In the genomic region with DNA sequence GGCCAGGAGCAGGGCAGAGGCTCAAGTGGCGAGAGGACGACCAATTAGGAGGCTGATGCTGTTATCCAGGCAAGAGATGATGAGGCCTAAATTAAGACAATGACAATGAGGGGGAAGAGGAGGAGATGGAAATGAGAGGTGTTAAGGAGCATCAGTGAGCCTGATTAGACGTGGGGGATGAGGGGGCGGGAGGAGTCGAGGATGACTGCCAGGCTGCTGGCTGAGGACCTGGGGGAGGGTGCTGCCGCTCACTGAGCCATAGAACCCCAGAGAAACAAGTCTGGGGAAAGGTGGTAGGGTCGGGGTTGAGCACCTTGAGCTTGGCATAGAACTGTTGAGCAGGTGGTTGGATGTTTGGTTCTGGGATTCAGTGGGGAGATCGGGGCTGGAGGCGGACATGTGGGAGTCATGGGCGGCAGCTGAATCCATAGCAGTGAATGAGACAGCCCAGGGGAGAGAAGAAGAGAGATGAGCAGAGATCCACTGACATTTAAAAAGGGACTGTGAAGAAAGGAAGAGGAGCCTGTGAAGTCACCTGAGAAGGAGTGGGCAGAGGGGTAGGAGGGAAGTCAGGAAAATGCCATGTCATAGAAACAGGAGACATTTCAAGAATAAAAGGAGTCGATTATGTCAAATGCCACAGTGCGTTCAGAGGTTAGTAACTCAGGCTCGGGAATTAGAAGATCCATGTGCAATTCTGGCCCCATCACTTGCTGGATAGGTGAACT, we compare ENCODE assay signal across 28 cellular contexts. TPM values are rescaled to one million over a fixed set of nuclear protein-coding genes. Genes with fewer than 3 reads are reported as not detected.
"Had no signal": no experiment of that assay in that cellular context is flagged by ENCODE, and none has a peak within 500 bp of the region (broad histone marks: within the 10 kb centered on the region; RNA-seq: fewer than 3 reads in every experiment).

No MANE protein-coding gene starts in this region.

- H3K4me3 Mint-ChIP-seq: dendritic cell treated with granulocyte-macrophage colony-stimulating factor and Interleukin-4, amounts not matched to agents 40 ng/mL and 50 ng/mL, for 4 days; natural killer cell; stimulated activated naive CD8-positive, alpha-beta T cell treated with anti-CD3 and anti-CD28 coated beads, Interleukin-15, amount 100 ng/mL, for 72 hours had no signal

- H3K36me3 Mint-ChIP-seq: natural killer cell had no signal

- H3K27ac Mint-ChIP-seq: dendritic cell treated with granulocyte-macrophage colony-stimulating factor and Interleukin-4, amounts not matched to agents 40 ng/mL and 50 ng/mL, for 4 days; natural killer cell; progenitor cell of endocrine pancreas; stimulated activated naive CD8-positive, alpha-beta T cell treated with anti-CD3 and anti-CD28 coated beads, Interleukin-15, amount 100 ng/mL, for 72 hours had no signal

- H3K27ac ChIP-seq: esophagus muscularis mucosa, foreskin keratinocyte, gastroesophageal sphincter, heart right ventricle, lower lobe of right lung, neutrophil, parathyroid adenoma, right atrium auricular region, suprapubic skin, thyroid gland, vagina had no signal

- DNase-seq: effector CD8-positive, alpha-beta T cell; foreskin keratinocyte; heart right ventricle; hippocampal formation; left cardiac atrium; left ventricle myocardium superior; lower lobe of right lung; natural killer cell; stimulated activated CD4-positive, alpha-beta T cell treated with anti-CD3 and anti-CD28 coated beads, Interleukin-12 subunit alpha, Interleukin-12 subunit beta, amount 100 ng/mL, for 4 hours; stimulated activated CD4-positive, alpha-beta T cell treated with anti-CD3 and anti-CD28 coated beads, Interleukin-1b, Interleukin-23, amount 100 ng/mL, for 48 hours; stimulated activated CD4-positive, alpha-beta T cell treated with anti-CD3 and anti-CD28 coated beads, Interleukin-4, amount 100 ng/mL, for 1 hour; stimulated activated CD8-positive, alpha-beta memory T cell treated with anti-CD3 and anti-CD28 coated beads, Interleukin-4, amount 100 ng/mL, for 48 hours; stimulated activated naive CD4-positive, alpha-beta T cell; stimulated activated naive CD8-positive, alpha-beta T cell treated with anti-CD3 and anti-CD28 coated beads, Interleukin-15, amount 100 ng/mL, for 72 hours; thyroid gland; trophoblast cell had no signal

- H3K9me3 Mint-ChIP-seq: dendritic cell treated with granulocyte-macrophage colony-stimulating factor and Interleukin-4, amounts not matched to agents 40 ng/mL and 50 ng/mL, for 4 days; natural killer cell; stimulated activated naive CD8-positive, alpha-beta T cell treated with anti-CD3 and anti-CD28 coated beads, Interleukin-15, amount 100 ng/mL, for 72 hours had no signal

- H3K4me1 Mint-ChIP-seq: stimulated activated naive CD8-positive, alpha-beta T cell treated with anti-CD3 and anti-CD28 coated beads, Interleukin-15, amount 100 ng/mL, for 72 hours had no signal

RNA-seq across cellular contexts. Expression of gene DLGAP3, which starts 28.5 kb away (rescaled TPM):
- total RNA-seq: fibroblast of lung, foreskin keratinocyte, osteoblast, smooth muscle cell, vagina had no signal
